Comparison of ENCODE assay signal across 1 cellular context in genomic region chr17:54848368-54848987, GRCh38.
TF ChIP-seq lines count a peak whose summit lies in the region.

No MANE protein-coding gene starts in this region.

TF ChIP-seq in K562, 482 proteins besides CTCF, POLR2A, EP300 and RAD21 (continued from another document and continues in another):
- TF ChIP-seq, protein P1, sequence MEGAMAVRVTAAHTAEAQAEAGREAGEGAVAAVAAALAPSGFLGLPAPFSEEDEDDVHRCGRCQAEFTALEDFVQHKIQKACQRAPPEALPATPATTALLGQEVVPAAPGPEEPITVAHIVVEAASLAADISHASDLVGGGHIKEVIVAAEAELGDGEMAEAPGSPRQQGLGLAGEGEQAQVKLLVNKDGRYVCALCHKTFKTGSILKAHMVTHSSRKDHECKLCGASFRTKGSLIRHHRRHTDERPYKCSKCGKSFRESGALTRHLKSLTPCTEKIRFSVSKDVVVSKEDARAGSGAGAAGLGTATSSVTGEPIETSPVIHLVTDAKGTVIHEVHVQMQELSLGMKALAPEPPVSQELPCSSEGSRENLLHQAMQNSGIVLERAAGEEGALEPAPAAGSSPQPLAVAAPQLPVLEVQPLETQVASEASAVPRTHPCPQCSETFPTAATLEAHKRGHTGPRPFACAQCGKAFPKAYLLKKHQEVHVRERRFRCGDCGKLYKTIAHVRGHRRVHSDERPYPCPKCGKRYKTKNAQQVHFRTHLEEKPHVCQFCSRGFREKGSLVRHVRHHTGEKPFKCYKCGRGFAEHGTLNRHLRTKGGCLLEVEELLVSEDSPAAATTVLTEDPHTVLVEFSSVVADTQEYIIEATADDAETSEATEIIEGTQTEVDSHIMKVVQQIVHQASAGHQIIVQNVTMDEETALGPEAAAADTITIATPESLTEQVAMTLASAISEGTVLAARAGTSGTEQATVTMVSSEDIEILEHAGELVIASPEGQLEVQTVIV (CRISPR knock-in tag; IDR thresholded peaks at IDR 0.05; ENCODE audit: borderline replicate concordance), result no peak
- TF ChIP-seq, protein P2, sequence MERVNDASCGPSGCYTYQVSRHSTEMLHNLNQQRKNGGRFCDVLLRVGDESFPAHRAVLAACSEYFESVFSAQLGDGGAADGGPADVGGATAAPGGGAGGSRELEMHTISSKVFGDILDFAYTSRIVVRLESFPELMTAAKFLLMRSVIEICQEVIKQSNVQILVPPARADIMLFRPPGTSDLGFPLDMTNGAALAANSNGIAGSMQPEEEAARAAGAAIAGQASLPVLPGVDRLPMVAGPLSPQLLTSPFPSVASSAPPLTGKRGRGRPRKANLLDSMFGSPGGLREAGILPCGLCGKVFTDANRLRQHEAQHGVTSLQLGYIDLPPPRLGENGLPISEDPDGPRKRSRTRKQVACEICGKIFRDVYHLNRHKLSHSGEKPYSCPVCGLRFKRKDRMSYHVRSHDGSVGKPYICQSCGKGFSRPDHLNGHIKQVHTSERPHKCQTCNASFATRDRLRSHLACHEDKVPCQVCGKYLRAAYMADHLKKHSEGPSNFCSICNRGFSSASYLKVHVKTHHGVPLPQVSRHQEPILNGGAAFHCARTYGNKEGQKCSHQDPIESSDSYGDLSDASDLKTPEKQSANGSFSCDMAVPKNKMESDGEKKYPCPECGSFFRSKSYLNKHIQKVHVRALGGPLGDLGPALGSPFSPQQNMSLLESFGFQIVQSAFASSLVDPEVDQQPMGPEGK (CRISPR knock-in tag; IDR thresholded peaks at IDR 0.05; ENCODE audit: borderline replicate concordance), result no peak
- TF ChIP-seq NR2C2 (CRISPR knock-in tag; IDR thresholded peaks at IDR 0.05), result no peak
- TF ChIP-seq NR2C2 (tag; IDR thresholded peaks at IDR 0.05), result peak; percentile 26; the same call in 1 of the 2 replicates
- TF ChIP-seq, protein P3, sequence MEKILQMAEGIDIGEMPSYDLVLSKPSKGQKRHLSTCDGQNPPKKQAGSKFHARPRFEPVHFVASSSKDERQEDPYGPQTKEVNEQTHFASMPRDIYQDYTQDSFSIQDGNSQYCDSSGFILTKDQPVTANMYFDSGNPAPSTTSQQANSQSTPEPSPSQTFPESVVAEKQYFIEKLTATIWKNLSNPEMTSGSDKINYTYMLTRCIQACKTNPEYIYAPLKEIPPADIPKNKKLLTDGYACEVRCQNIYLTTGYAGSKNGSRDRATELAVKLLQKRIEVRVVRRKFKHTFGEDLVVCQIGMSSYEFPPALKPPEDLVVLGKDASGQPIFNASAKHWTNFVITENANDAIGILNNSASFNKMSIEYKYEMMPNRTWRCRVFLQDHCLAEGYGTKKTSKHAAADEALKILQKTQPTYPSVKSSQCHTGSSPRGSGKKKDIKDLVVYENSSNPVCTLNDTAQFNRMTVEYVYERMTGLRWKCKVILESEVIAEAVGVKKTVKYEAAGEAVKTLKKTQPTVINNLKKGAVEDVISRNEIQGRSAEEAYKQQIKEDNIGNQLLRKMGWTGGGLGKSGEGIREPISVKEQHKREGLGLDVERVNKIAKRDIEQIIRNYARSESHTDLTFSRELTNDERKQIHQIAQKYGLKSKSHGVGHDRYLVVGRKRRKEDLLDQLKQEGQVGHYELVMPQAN (IDR thresholded peaks at IDR 0.05; ENCODE audit: borderline replicate concordance), result no peak
- TF ChIP-seq, protein P4, sequence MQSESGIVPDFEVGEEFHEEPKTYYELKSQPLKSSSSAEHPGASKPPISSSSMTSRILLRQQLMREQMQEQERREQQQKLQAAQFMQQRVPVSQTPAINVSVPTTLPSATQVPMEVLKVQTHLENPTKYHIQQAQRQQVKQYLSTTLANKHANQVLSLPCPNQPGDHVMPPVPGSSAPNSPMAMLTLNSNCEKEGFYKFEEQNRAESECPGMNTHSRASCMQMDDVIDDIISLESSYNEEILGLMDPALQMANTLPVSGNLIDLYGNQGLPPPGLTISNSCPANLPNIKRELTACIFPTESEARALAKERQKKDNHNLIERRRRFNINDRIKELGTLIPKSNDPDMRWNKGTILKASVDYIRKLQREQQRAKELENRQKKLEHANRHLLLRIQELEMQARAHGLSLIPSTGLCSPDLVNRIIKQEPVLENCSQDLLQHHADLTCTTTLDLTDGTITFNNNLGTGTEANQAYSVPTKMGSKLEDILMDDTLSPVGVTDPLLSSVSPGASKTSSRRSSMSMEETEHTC (IDR thresholded peaks at IDR 0.05), result no peak
- 0 out of 2 replicates have a peak, but pooled peaks have one; percentile 22 for TF ChIP-seq ZNF584 (CRISPR knock-in tag; IDR thresholded peaks at IDR 0.05; ENCODE audit: low read depth)
- TF ChIP-seq, protein P5, sequence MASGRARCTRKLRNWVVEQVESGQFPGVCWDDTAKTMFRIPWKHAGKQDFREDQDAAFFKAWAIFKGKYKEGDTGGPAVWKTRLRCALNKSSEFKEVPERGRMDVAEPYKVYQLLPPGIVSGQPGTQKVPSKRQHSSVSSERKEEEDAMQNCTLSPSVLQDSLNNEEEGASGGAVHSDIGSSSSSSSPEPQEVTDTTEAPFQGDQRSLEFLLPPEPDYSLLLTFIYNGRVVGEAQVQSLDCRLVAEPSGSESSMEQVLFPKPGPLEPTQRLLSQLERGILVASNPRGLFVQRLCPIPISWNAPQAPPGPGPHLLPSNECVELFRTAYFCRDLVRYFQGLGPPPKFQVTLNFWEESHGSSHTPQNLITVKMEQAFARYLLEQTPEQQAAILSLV (tag; IDR thresholded peaks at IDR 0.05), result peak; percentile 40; the same call in 1 of the 2 replicates
- TF ChIP-seq FOS (IDR thresholded peaks at IDR 0.05; ENCODE audit: extremely low read depth, insufficient read length), result no peak
- no peak for TF ChIP-seq ZFX (CRISPR knock-in tag; IDR thresholded peaks at IDR 0.05)
- TF ChIP-seq, protein P6, sequence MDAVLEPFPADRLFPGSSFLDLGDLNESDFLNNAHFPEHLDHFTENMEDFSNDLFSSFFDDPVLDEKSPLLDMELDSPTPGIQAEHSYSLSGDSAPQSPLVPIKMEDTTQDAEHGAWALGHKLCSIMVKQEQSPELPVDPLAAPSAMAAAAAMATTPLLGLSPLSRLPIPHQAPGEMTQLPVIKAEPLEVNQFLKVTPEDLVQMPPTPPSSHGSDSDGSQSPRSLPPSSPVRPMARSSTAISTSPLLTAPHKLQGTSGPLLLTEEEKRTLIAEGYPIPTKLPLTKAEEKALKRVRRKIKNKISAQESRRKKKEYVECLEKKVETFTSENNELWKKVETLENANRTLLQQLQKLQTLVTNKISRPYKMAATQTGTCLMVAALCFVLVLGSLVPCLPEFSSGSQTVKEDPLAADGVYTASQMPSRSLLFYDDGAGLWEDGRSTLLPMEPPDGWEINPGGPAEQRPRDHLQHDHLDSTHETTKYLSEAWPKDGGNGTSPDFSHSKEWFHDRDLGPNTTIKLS (IDR thresholded peaks at IDR 0.05; ENCODE audit: borderline replicate concordance, low read depth), result no peak
- no peak for TF ChIP-seq SUPT5H (IDR thresholded peaks at IDR 0.05)
- no peak for TF ChIP-seq HDAC8 (tag; IDR thresholded peaks at IDR 0.05)
- TF ChIP-seq ZNF134 (CRISPR knock-in tag; conservative IDR thresholded peaks at IDR 0.05), result no peak
- TF ChIP-seq ARNT (IDR thresholded peaks at IDR 0.05), result no peak
- TF ChIP-seq TAF1 (IDR thresholded peaks at IDR 0.05; ENCODE audit: control insufficient read depth, extremely low read depth, insufficient read depth, low read length, severe bottlenecking), result no peak
- no peak for TF ChIP-seq BCL6 (CRISPR knock-in tag; IDR thresholded peaks at IDR 0.05)
- no peak for TF ChIP-seq CBX1 (IDR thresholded peaks at IDR 0.05; ENCODE audit: low read depth)
- no peak for TF ChIP-seq ZNF57 (CRISPR knock-in tag; IDR thresholded peaks at IDR 0.05)
- no peak for TF ChIP-seq NFE2L1 (tag; IDR thresholded peaks at IDR 0.05; ENCODE audit: borderline replicate concordance, low read depth)
- TF ChIP-seq ADNP (tag; IDR thresholded peaks at IDR 0.05), result no peak
- no peak for TF ChIP-seq ZNF3 (CRISPR knock-in tag; IDR thresholded peaks at IDR 0.05)
- 0 out of 2 replicates have a peak, but pooled peaks have one; percentile 58 for TF ChIP-seq ZNF175 (CRISPR knock-in tag; IDR thresholded peaks at IDR 0.05; ENCODE audit: low read depth)
- no peak for TF ChIP-seq SMAD2 (IDR thresholded peaks at IDR 0.05; ENCODE audit: low read depth, low read length)
- TF ChIP-seq SMAD1 (IDR thresholded peaks at IDR 0.05; ENCODE audit: low read depth, low read length, partially characterized antibody), result no peak
- TF ChIP-seq JUND (IDR thresholded peaks at IDR 0.05; ENCODE audit: borderline replicate concordance, low read depth, low read length), result peak; percentile 40; the same call in 1 of the 2 replicates
- TF ChIP-seq JUND (tag; IDR thresholded peaks at IDR 0.05; ENCODE audit: borderline replicate concordance, low read depth, low read length), result no peak
- TF ChIP-seq NFRKB (IDR thresholded peaks at IDR 0.05; ENCODE audit: low read depth), result no peak
- peak; percentile 89 for TF ChIP-seq ATF4 (CRISPR knock-in tag; IDR thresholded peaks at IDR 0.05)
- no peak for TF ChIP-seq MIER1 (IDR thresholded peaks at IDR 0.05; ENCODE audit: low read depth)
- TF ChIP-seq NFXL1 (CRISPR knock-in tag; IDR thresholded peaks at IDR 0.05), result no peak
- no peak for TF ChIP-seq RERE (CRISPR knock-in tag; IDR thresholded peaks at IDR 0.05; ENCODE audit: borderline replicate concordance)
- no peak for TF ChIP-seq NR0B1 (IDR thresholded peaks at IDR 0.05; ENCODE audit: partially characterized antibody)
- TF ChIP-seq ATF3 (IDR thresholded peaks at IDR 0.05), result peak; percentile 72; the same call in 1 of the 2 replicates
- TF ChIP-seq ATF3 (CRISPR knock-in tag; conservative IDR thresholded peaks at IDR 0.05), result no peak
- no peak for TF ChIP-seq ZHX1 (conservative IDR thresholded peaks at IDR 0.05; ENCODE audit: low read length)
